ENCODE assay signal across 14 cellular contexts in genomic region chr16:72443809-72444208, GRCh38.
DNase-seq lines count a peak whose midpoint lies in the region; TF ChIP-seq lines count a peak whose summit lies in the region.
"Had no signal": no experiment of that assay in that cellular context is flagged by ENCODE, and none has a peak within 500 bp of the region (broad histone marks: within the 10 kb centered on the region; RNA-seq: fewer than 3 reads in every experiment).

No MANE protein-coding gene starts in this region.

- no peak overlapping the region for H3K4me3 ChIP-seq in GM23248
- no peak overlapping the region for H3K4me3 ChIP-seq in fibroblast of mammary gland (ENCODE audit: control insufficient read depth, low read depth, low read length)
- H3K4me3 ChIP-seq: GM23338 had no signal

- H3F3A ChIP-seq in GM23248 (ENCODE audit: insufficient read depth): peaks cover 8% of the 10 kb centered on the region

- no peaks in the 10 kb centered on the region for H3K27me3 ChIP-seq in GM23248 (replicated peaks; ENCODE audit: insufficient read depth)

- 0% methylated on average over 1 of the region's 1 CpG for WGBS in GM23248 (ENCODE audit: low coverage in 1 of 2, low lambda C conversion rate in 2 of 2, missing lambda C conversion rate in 2 of 2), 2 experiments

- H2AFZ ChIP-seq in GM23248: no peak overlapping the region
- H2AFZ ChIP-seq: GM23338 had no signal

- H4K20me1 ChIP-seq in GM23248 (ENCODE audit: insufficient read depth): no peaks in the 10 kb centered on the region

- H3K9ac ChIP-seq in GM23248: no peak overlapping the region

- H3K9me2 ChIP-seq in GM23248 (ENCODE audit: insufficient read depth): no peaks in the 10 kb centered on the region

- no peak overlapping the region for H3K4me2 ChIP-seq in GM23248 (ENCODE audit: unreplicated experiment)
- H3K4me2 ChIP-seq: GM23338 had no signal

- no peaks in the 10 kb centered on the region for H3K9me3 ChIP-seq in GM23248 (ENCODE audit: low read depth)

- H3K27ac ChIP-seq in GM23248: no peak overlapping the region

- H3K79me2 ChIP-seq in GM23248 (ENCODE audit: insufficient read depth): no peaks in the 10 kb centered on the region

- in situ Hi-C loops in GM23248 (cut with MboI): no loop called here

- DNase-seq in COLO829 (ENCODE audit: low spot score) (peak; percentile 8), GM23248 (peak; percentile 4), RKO (ENCODE audit: low spot score) (peak; percentile 7), fibroblast of mammary gland (ENCODE audit: low read depth) (peak; percentile 43), UCSD-AML1 (lab: John Stamatoyannopoulos, UW; ENCODE audit: unreplicated experiment) (no peak), hippocampal formation (lab: John Stamatoyannopoulos, UW) (no peak), COR-L47 (lab: John Stamatoyannopoulos, UW) (no peak)
- DNase-seq: ACHN; C1 segment of cervical spinal cord; CD4-positive, alpha-beta T cell; DMS153; DMS79 treated with DMSO at 0.1 percent for 48 hours; H7 had no signal

- H3K36me3 ChIP-seq in GM23248 (ENCODE audit: low read depth): no peaks in the 10 kb centered on the region

- no peaks in the 10 kb centered on the region for H3K4me1 ChIP-seq in GM23248 (ENCODE audit: insufficient read depth)

- no peak for TF ChIP-seq CTCF in fibroblast of mammary gland (conservative IDR thresholded peaks at IDR 0.05; ENCODE audit: control insufficient read depth, insufficient read depth, low read depth, low read length)

Comparison
In these comparisons a context has a peak if more than half of its experiments do, and no peak if none do; other contexts are left out.
1. DNase-seq: peak in COLO829 (single experiment), GM23248 (single experiment), RKO (single experiment) and fibroblast of mammary gland (single experiment); none in UCSD-AML1 (single experiment), hippocampal formation (0 of 2) and COR-L47 (single experiment).